13 cellular contexts compared by ENCODE assay signal in the genomic region with DNA sequence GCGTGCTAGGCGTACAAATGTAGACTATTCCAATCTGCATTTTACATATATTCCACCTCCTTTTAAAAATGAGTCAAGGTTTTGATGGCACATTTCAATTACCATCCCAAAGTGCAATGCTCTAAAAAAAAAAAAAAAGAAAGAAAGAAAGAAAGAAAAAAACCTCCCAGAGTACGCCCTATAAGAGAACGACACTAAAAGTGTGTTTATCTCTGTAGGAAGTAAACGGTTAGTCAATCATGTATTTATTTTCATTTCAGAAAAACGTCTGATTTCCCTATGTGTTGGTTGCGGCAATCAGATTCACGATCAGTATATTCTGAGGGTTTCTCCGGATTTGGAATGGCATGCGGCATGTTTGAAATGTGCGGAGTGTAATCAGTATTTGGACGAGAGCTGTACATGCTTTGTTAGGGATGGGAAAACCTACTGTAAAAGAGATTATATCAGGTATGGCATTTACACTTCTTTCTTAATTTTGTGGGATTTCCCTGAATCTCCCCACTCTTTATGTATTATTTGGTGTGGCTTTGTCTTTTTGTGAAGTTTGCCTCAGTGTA. TPM values are rescaled to one million over a fixed set of nuclear protein-coding genes. Genes with fewer than 3 reads are reported as not detected.
DNase-seq lines count a peak whose midpoint lies in the region; ATAC-seq lines count a peak whose summit lies in the region.
"Had no signal": no experiment of that assay in that cellular context is flagged by ENCODE, and none has a peak within 500 bp of the region (broad histone marks: within the 10 kb centered on the region; RNA-seq: fewer than 3 reads in every experiment).

No MANE protein-coding gene starts in this region.

- DNase-seq in NCI-H2227 treated with DMSO at 0.1 percent for 48 hours (lab: John Stamatoyannopoulos, UW) (peak; percentile 6), NCI-H2227 (lab: John Stamatoyannopoulos, UW; ENCODE audit: unreplicated experiment) (no peak), SJSA1 (ENCODE audit: low read depth in 1 of 2, low spot score in 2 of 2) (no peak), posterior vena cava (ENCODE audit: low spot score) (no peak)
- no peak for DNase-seq in naive thymus-derived CD8-positive, alpha-beta T cell
- DNase-seq: CD8-positive, alpha-beta memory T cell; IMR-90; naive B cell; NCI-H526; WERI-Rb-1 had no signal

- POLR2A ChIA-PET in naive thymus-derived CD8-positive, alpha-beta T cell (lab: Charles Lee) = no interaction called here

- H3K27ac Mint-ChIP-seq in naive thymus-derived CD8-positive, alpha-beta T cell = no peak overlapping the region
- H3K27ac Mint-ChIP-seq: CD8-positive, alpha-beta memory T cell; naive B cell had no signal

- H3K36me3 ChIP-seq in SJSA1 (no peaks in the 10 kb centered on the region), iPS-20b (ENCODE audit: insufficient read depth, low read depth, low read length) (no peaks in the 10 kb centered on the region), thymus (ENCODE audit: control insufficient read depth, insufficient read depth) (no peaks in the 10 kb centered on the region)
- H3K36me3 ChIP-seq: WERI-Rb-1 had no signal

- H3K9ac ChIP-seq in iPS-20b (ENCODE audit: low read depth, low read length) = no peak overlapping the region

- WGBS in thymus = 17% methylated on average over 12 of the region's 12 CpGs

- no peak for ATAC-seq in naive thymus-derived CD8-positive, alpha-beta T cell
- no peak for ATAC-seq in GM21576 (IDR thresholded peaks at IDR 0.05; ENCODE audit: unreplicated experiment)

- peaks cover 55 to 99% (median 80%) of the 10 kb centered on the region in 5 donors for H3K27me3 Mint-ChIP-seq in naive thymus-derived CD8-positive, alpha-beta T cell

- peaks cover 0 to 8% (median 6%) of the 10 kb centered on the region in 3 donors for H3K36me3 Mint-ChIP-seq in naive thymus-derived CD8-positive, alpha-beta T cell
- H3K36me3 Mint-ChIP-seq: CD8-positive, alpha-beta memory T cell had no signal

- peaks cover 0 to 19% (median 6%) of the 10 kb centered on the region in 9 donors for H3K9me3 Mint-ChIP-seq in naive thymus-derived CD8-positive, alpha-beta T cell

- H3K9me3 ChIP-seq in SJSA1 (replicated peaks) (no peaks in the 10 kb centered on the region), iPS-20b (ENCODE audit: insufficient read depth, low read depth, low read length) (no peaks in the 10 kb centered on the region), thymus (ENCODE audit: control insufficient read depth) (no peaks in the 10 kb centered on the region)

- H3K4me3 ChIP-seq in SJSA1 (peak overlapping the region; percentile 44), iPS-20b (ENCODE audit: low read length) (peak overlapping the region; percentile 69), thymus (ENCODE audit: low read length) (peak overlapping the region; percentile 32)

- H3K4me1 ChIP-seq in SJSA1 (replicated peaks) = peaks cover 3% of the 10 kb centered on the region; the same call in 1 of the 2 replicates
- H3K4me1 ChIP-seq in iPS-20b (ENCODE audit: insufficient read depth, low read length) = peaks cover 52% of the 10 kb centered on the region
- H3K4me1 ChIP-seq in thymus (ENCODE audit: control insufficient read depth, insufficient read depth, low read length) = no peaks in the 10 kb centered on the region

- H3K27ac ChIP-seq in SJSA1 = no peak overlapping the region
- no peak overlapping the region for H3K27ac ChIP-seq in iPS-20b (ENCODE audit: low read length)
- no peak overlapping the region for H3K27ac ChIP-seq in thymus (ENCODE audit: low read depth)
- H3K27ac ChIP-seq: WERI-Rb-1 had no signal

- no peak overlapping the region for H3K4me3 Mint-ChIP-seq in naive thymus-derived CD8-positive, alpha-beta T cell
- H3K4me3 Mint-ChIP-seq: CD8-positive, alpha-beta memory T cell; naive B cell had no signal

- intact Hi-C loops in posterior vena cava (cut with DNase I) = no loop called here

- H3K27me3 ChIP-seq in SJSA1 (replicated peaks) = peaks cover 36% of the 10 kb centered on the region
- H3K27me3 ChIP-seq in iPS-20b (ENCODE audit: insufficient read depth, low read length) = peaks cover 99% of the 10 kb centered on the region
- peaks cover 46% of the 10 kb centered on the region for H3K27me3 ChIP-seq in thymus (ENCODE audit: control insufficient read depth, insufficient read depth)

- H3K4me1 Mint-ChIP-seq in naive thymus-derived CD8-positive, alpha-beta T cell = peaks cover 0 to 10% (median 4%) of the 10 kb centered on the region in 4 donors

RNA-seq across cellular contexts. Expression of a gene that starts 1.1 kb away (rescaled TPM):
- total RNA-seq in SJSA1 (2014; rRNA removed; shearing (Covaris generic)) = 0.71 TPM in 1 of 2 replicates, not detected in the other
- polyA plus RNA-seq in thymus = 11.2 TPM
- not detected for total RNA-seq in naive thymus-derived CD8-positive, alpha-beta T cell
- polyA plus RNA-seq in naive thymus-derived CD8-positive, alpha-beta T cell = not detected
- total RNA-seq in posterior vena cava = not detected
- total RNA-seq: CD8-positive, alpha-beta memory T cell had no signal
- polyA plus RNA-seq: CD8-positive, alpha-beta memory T cell; IMR-90 had no signal
